9 cellular contexts compared by ENCODE assay signal in genomic region chr11:114738954-114739353, GRCh38.
DNase-seq lines count a peak whose midpoint lies in the region; ATAC-seq, FAIRE-seq and TF ChIP-seq lines count a peak whose summit lies in the region.
"Had no signal": no experiment of that assay in that cellular context is flagged by ENCODE, and none has a peak within 500 bp of the region (broad histone marks: within the 10 kb centered on the region; RNA-seq: fewer than 3 reads in every experiment).

No MANE protein-coding gene starts in this region.

- no peak overlapping the region for H3K4me3 ChIP-seq in HL-60 (replicated peaks; ENCODE audit: insufficient read depth, low read length)
- no peak overlapping the region for H3K4me3 ChIP-seq in OCI-LY3 (ENCODE audit: low read length)
- no peak overlapping the region for H3K4me3 ChIP-seq in brain microvascular endothelial cell (ENCODE audit: low read depth, low read length)
- H3K4me3 ChIP-seq in HepG2 (replicated peaks in 1 of 3; ENCODE audit: insufficient read depth in 1 of 3, low read depth in 2 of 3, low read length in 3 of 3), result no peak overlapping the region
- H3K4me3 ChIP-seq in tibial artery, result no peak overlapping the region

- H2AFZ ChIP-seq in OCI-LY3 (ENCODE audit: low read depth, low read length) (no peak overlapping the region), HepG2 (ENCODE audit: low read length) (no peak overlapping the region)

- H4K20me1 ChIP-seq in OCI-LY3 (ENCODE audit: insufficient read depth, low read length) (no peaks in the 10 kb centered on the region), HepG2 (ENCODE audit: insufficient read depth, low read length) (no peaks in the 10 kb centered on the region)

- H3K36me3 Mint-ChIP-seq in activated CD8-positive, alpha-beta memory T cell treated with anti-CD3 and anti-CD28 coated beads, Interleukin-2, amount 10 ng/mL, durations not matched to agents 7 days and 5 days, result no peaks in the 10 kb centered on the region
- H3K36me3 Mint-ChIP-seq: stimulated activated effector memory CD8-positive, alpha-beta T cell treated with anti-CD3 and anti-CD28 coated beads, Interleukin-12 subunit alpha, Interleukin-12 subunit beta, amount 100 ng/mL, for 72 hours had no signal

- peak; percentile 45 for ATAC-seq in activated CD8-positive, alpha-beta memory T cell treated with anti-CD3 and anti-CD28 coated beads, Interleukin-2, amount 10 ng/mL, durations not matched to agents 7 days and 5 days
- ATAC-seq in HepG2 (peak; percentile 61; the same call in 2 of the 3 replicates), HG03135 (IDR thresholded peaks at IDR 0.05; ENCODE audit: unreplicated experiment) (no peak)
- ATAC-seq: stimulated activated effector memory CD8-positive, alpha-beta T cell treated with anti-CD3 and anti-CD28 coated beads, Interleukin-12 subunit alpha, Interleukin-12 subunit beta, amount 100 ng/mL, for 72 hours had no signal

- H3K4me1 ChIP-seq in OCI-LY3 (ENCODE audit: low read length), result no peaks in the 10 kb centered on the region
- no peaks in the 10 kb centered on the region for H3K4me1 ChIP-seq in HepG2 (ENCODE audit: insufficient read depth, low read length)
- H3K4me1 ChIP-seq in tibial artery, result no peaks in the 10 kb centered on the region

- TF ChIP-seq CTCF in HL-60 (IDR thresholded peaks at IDR 0.05; ENCODE audit: insufficient read depth, low read length) (peak; percentile 83), OCI-LY3 (IDR thresholded peaks at IDR 0.05; ENCODE audit: low read depth, low read length) (peak; percentile 76), brain microvascular endothelial cell (IDR thresholded peaks at IDR 0.05; ENCODE audit: low read depth, low read length, missing control alignments) (peak; percentile 82), HepG2 (CRISPR knock-in tag; IDR thresholded peaks at IDR 0.05) (peak; percentile 65), tibial artery (IDR thresholded peaks at IDR 0.05) (peak; percentile 54 to 73)

- TF ChIP-seq EP300 in HepG2 (IDR thresholded peaks at IDR 0.05; ENCODE audit: low read depth in 2 of 2, low read length in 2 of 2) (no peak), HepG2 (CRISPR knock-in tag; IDR thresholded peaks at IDR 0.05; ENCODE audit: borderline replicate concordance) (no peak)

- in situ Hi-C loops in brain microvascular endothelial cell (cut with HindIII; ENCODE audit: low pct_ligation_motif_present, low sequenced_read_pairs) (no loop called here), HepG2 (cut with HindIII; ENCODE audit: extremely low pct_ligation_motif_present, low pct_unique_long_range_greater_than_20kb) (no loop called here)

- intact Hi-C loops in HepG2 (cut with micrococcal nuclease; ENCODE audit: unreplicated experiment) (loop anchor here (2.0 kb wide), 1 partner anchor 24 kb away; no protein-coding TSS in a partner anchor), tibial artery (cut with DNase I; ENCODE audit: low total_unique reads) (no loop called here)

- H3K27ac Mint-ChIP-seq in activated CD8-positive, alpha-beta memory T cell treated with anti-CD3 and anti-CD28 coated beads, Interleukin-2, amount 10 ng/mL, durations not matched to agents 7 days and 5 days, result no peak overlapping the region
- H3K27ac Mint-ChIP-seq: stimulated activated effector memory CD8-positive, alpha-beta T cell treated with anti-CD3 and anti-CD28 coated beads, Interleukin-12 subunit alpha, Interleukin-12 subunit beta, amount 100 ng/mL, for 72 hours had no signal

- DNase-seq in activated CD8-positive, alpha-beta memory T cell treated with anti-CD3 and anti-CD28 coated beads, Interleukin-2, amount 10 ng/mL, durations not matched to agents 7 days and 5 days, result peak; percentile 64
- no peak for DNase-seq in activated CD8-positive, alpha-beta memory T cell treated with anti-CD3 and anti-CD28 coated beads for 24 hours
- peak; percentile 1 to 39 for DNase-seq in HL-60 (ENCODE audit: low read depth in 1 of 2, low spot score in 1 of 2)
- peak; percentile 34 for DNase-seq in brain microvascular endothelial cell
- peak; percentile 27 for DNase-seq in HepG2 (ENCODE audit: low spot score)
- no peak for DNase-seq in tibial artery

- POLR2A ChIA-PET in HepG2 (lab: Yijun Ruan, JAX), result no interaction called here

- no TSS peak for BruUV-seq in HepG2 (replicated peaks; lab: Mats Ljungman, UMichigan)

- no peak for TF ChIP-seq RAD21 in HepG2 (CRISPR knock-in tag; IDR thresholded peaks at IDR 0.05)

- H3K9ac ChIP-seq in OCI-LY3 (ENCODE audit: low read length) (no peak overlapping the region), HepG2 (ENCODE audit: insufficient read depth, low read depth, low read length) (no peak overlapping the region)

- FAIRE-seq in HepG2 (lab: Jason Lieb, UNC), result peak; percentile 21

- H3K4me2 ChIP-seq in OCI-LY3 (ENCODE audit: low read length), result no peak overlapping the region
- H3K4me2 ChIP-seq in HepG2 (ENCODE audit: low read depth, low read length), result no peak overlapping the region

- H3K9me3 ChIP-seq in OCI-LY3 (ENCODE audit: insufficient read depth, low read length) (0 out of 2 replicates have a peak, but pooled peaks cover 6% of the 10 kb centered on the region), HepG2 (ENCODE audit: low read length) (no peaks in the 10 kb centered on the region), tibial artery (peaks cover 0 to 10% (median 0%) of the 10 kb centered on the region in 3 donors)

- peaks cover 3% of the 10 kb centered on the region for H3K27me3 Mint-ChIP-seq in activated CD8-positive, alpha-beta memory T cell treated with anti-CD3 and anti-CD28 coated beads, Interleukin-2, amount 10 ng/mL, durations not matched to agents 7 days and 5 days

- H3K27ac ChIP-seq in HL-60 (replicated peaks), result no peak overlapping the region
- no peak overlapping the region for H3K27ac ChIP-seq in OCI-LY3 (ENCODE audit: low read length)
- H3K27ac ChIP-seq in brain microvascular endothelial cell, result no peak overlapping the region
- H3K27ac ChIP-seq in HepG2 (ENCODE audit: extremely low read length, insufficient read depth, low read length), result no peak overlapping the region
- H3K27ac ChIP-seq in tibial artery, result no peak overlapping the region

- H3K36me3 ChIP-seq in OCI-LY3 (replicated peaks; ENCODE audit: low read depth, low read length) (no peaks in the 10 kb centered on the region), brain microvascular endothelial cell (replicated peaks) (no peaks in the 10 kb centered on the region), HepG2 (replicated peaks in 1 of 2; ENCODE audit: control insufficient read depth in 1 of 2, insufficient read depth in 2 of 2, low read length in 2 of 2) (no peaks in the 10 kb centered on the region), tibial artery (no peaks in the 10 kb centered on the region)

- TF ChIP-seq POLR2A in HepG2 (IDR thresholded peaks at IDR 0.05; ENCODE audit: insufficient read depth in 1 of 2, low read depth in 2 of 2, low read length in 2 of 2), result no peak

- CTCF ChIA-PET in activated CD8-positive, alpha-beta memory T cell treated with anti-CD3 and anti-CD28 coated beads, Interleukin-2, amount 10 ng/mL, durations not matched to agents 7 days and 5 days (lab: Charles Lee), result interaction anchor here (1.0 to 1.4 kb wide), 6 partner anchors 35 to 1953 kb away, joined by 3 to 4 read pairs (median 3); no protein-coding TSS in a partner anchor
- CTCF ChIA-PET in HepG2 (lab: Yijun Ruan, JAX; ENCODE audit: low intra/inter-chr PET ratio, low total read pairs), result interaction anchor here (1.3 to 2.0 kb wide), 2 partner anchors 24 to 1537 kb away, joined by 6 to 7 read pairs; no protein-coding TSS in a partner anchor

- no peaks in the 10 kb centered on the region for H3K9me3 Mint-ChIP-seq in activated CD8-positive, alpha-beta memory T cell treated with anti-CD3 and anti-CD28 coated beads, Interleukin-2, amount 10 ng/mL, durations not matched to agents 7 days and 5 days (ENCODE audit: low read depth)

- no peak overlapping the region for H3K4me3 Mint-ChIP-seq in activated CD8-positive, alpha-beta memory T cell treated with anti-CD3 and anti-CD28 coated beads, Interleukin-2, amount 10 ng/mL, durations not matched to agents 7 days and 5 days
- H3K4me3 Mint-ChIP-seq: stimulated activated effector memory CD8-positive, alpha-beta T cell treated with anti-CD3 and anti-CD28 coated beads, Interleukin-12 subunit alpha, Interleukin-12 subunit beta, amount 100 ng/mL, for 72 hours had no signal

- H3K4me1 Mint-ChIP-seq in activated CD8-positive, alpha-beta memory T cell treated with anti-CD3 and anti-CD28 coated beads, Interleukin-2, amount 10 ng/mL, durations not matched to agents 7 days and 5 days, result no peaks in the 10 kb centered on the region
- H3K4me1 Mint-ChIP-seq: stimulated activated effector memory CD8-positive, alpha-beta T cell treated with anti-CD3 and anti-CD28 coated beads, Interleukin-12 subunit alpha, Interleukin-12 subunit beta, amount 100 ng/mL, for 72 hours had no signal

- H3K79me2 ChIP-seq in OCI-LY3 (ENCODE audit: low read length) (no peaks in the 10 kb centered on the region), HepG2 (ENCODE audit: insufficient read depth, low read length) (no peaks in the 10 kb centered on the region)

- H3K27me3 ChIP-seq in HL-60 (ENCODE audit: insufficient read depth, poor library complexity, severe bottlenecking), result no peaks in the 10 kb centered on the region
- peaks cover 7% of the 10 kb centered on the region; the same call in 1 of the 2 replicates for H3K27me3 ChIP-seq in OCI-LY3 (ENCODE audit: low read depth, low read length)
- H3K27me3 ChIP-seq in brain microvascular endothelial cell (replicated peaks), result no peaks in the 10 kb centered on the region
- H3K27me3 ChIP-seq in HepG2 (ENCODE audit: control insufficient read depth in 1 of 2, insufficient read depth in 2 of 2, low read length in 2 of 2), result no peaks in the 10 kb centered on the region
- H3K27me3 ChIP-seq in tibial artery, result no peaks in the 10 kb centered on the region

TF ChIP-seq in HepG2, 621 proteins besides CTCF, POLR2A, EP300 and RAD21 (continues in another document):
- TF ChIP-seq NFRKB (IDR thresholded peaks at IDR 0.05), result no peak
- TF ChIP-seq STAG1 (CRISPR knock-in tag; IDR thresholded peaks at IDR 0.05), result peak; percentile 63
- TF ChIP-seq HNRNPK (IDR thresholded peaks at IDR 0.05; ENCODE audit: low read depth, low read length, poor library complexity, severe bottlenecking), result peak; percentile 92
- peak; percentile 45; the same call in 1 of the 2 replicates for TF ChIP-seq SMC3 (IDR thresholded peaks at IDR 0.05; ENCODE audit: low read length)
- no peak for TF ChIP-seq GLI4 (CRISPR knock-in tag; IDR thresholded peaks at IDR 0.05; ENCODE audit: borderline replicate concordance)
- TF ChIP-seq PCBP1 (IDR thresholded peaks at IDR 0.05; ENCODE audit: borderline replicate concordance, low read depth, low read length), result 0 out of 2 replicates have a peak, but pooled peaks have one; percentile 68

Comparison
In these comparisons a context has a peak if more than half of its experiments do, and no peak if none do; other contexts are left out.
1. DNase-seq: peak in activated CD8-positive, alpha-beta memory T cell treated with anti-CD3 and anti-CD28 coated beads, Interleukin-2, amount 10 ng/mL, durations not matched to agents 7 days and 5 days (single experiment), HL-60 (2 of 2), brain microvascular endothelial cell (single experiment) and HepG2 (single experiment); none in activated CD8-positive, alpha-beta memory T cell treated with anti-CD3 and anti-CD28 coated beads for 24 hours (single experiment) and tibial artery (0 of 2).
2. Peak in every context shown above with its lines, with median percentiles within 50 percentile points of each other: CTCF ChIP-seq.